In genomic region chr19:8617984-8618383, GRCh38 we compare ENCODE assay signal across 2 cellular contexts.
TF ChIP-seq lines count a peak whose summit lies in the region.

No MANE protein-coding gene starts in this region.

TF ChIP-seq in HepG2, 621 proteins besides CTCF, POLR2A, EP300 and RAD21:
- no peak for TF ChIP-seq ZNF546 (CRISPR knock-in tag; conservative IDR thresholded peaks at IDR 0.05)
- TF ChIP-seq TMF1 (CRISPR knock-in tag; IDR thresholded peaks at IDR 0.05; ENCODE audit: low read depth), result no peak
- 0 out of 2 replicates have a peak, but pooled peaks have one; percentile 25 for TF ChIP-seq ZMYM3 (CRISPR knock-in tag; IDR thresholded peaks at IDR 0.05)
- TF ChIP-seq ZNF496 (CRISPR knock-in tag; IDR thresholded peaks at IDR 0.05; ENCODE audit: insufficient replicate concordance), result no peak
- TF ChIP-seq PBX2 (CRISPR knock-in tag; IDR thresholded peaks at IDR 0.05), result no peak
- TF ChIP-seq ISX (CRISPR knock-in tag; conservative IDR thresholded peaks at IDR 0.05), result no peak
- TF ChIP-seq SMARCE1 (IDR thresholded peaks at IDR 0.05; ENCODE audit: borderline replicate concordance), result no peak
- peak; percentile 93 for TF ChIP-seq ZNF629 (CRISPR knock-in tag; conservative IDR thresholded peaks at IDR 0.05)
- no peak for TF ChIP-seq ZNF790 (CRISPR knock-in tag; IDR thresholded peaks at IDR 0.05; ENCODE audit: borderline replicate concordance)
- no peak for TF ChIP-seq HMGXB4 (CRISPR knock-in tag; IDR thresholded peaks at IDR 0.05; ENCODE audit: borderline replicate concordance in 1 of 2, low read depth in 1 of 2)

TF ChIP-seq in K562, 482 proteins besides CTCF, POLR2A, EP300 and RAD21:
- TF ChIP-seq KDM1A (IDR thresholded peaks at IDR 0.05) (peak; percentile 34 to 61; a peak in 1 of 4 replicates), ZNF583 (CRISPR knock-in tag; IDR thresholded peaks at IDR 0.05) (no peak), ADNP (tag; IDR thresholded peaks at IDR 0.05) (0 out of 2 replicates have a peak, but pooled peaks have one; percentile 26), BCOR (IDR thresholded peaks at IDR 0.05) (peak; percentile 84), WHSC1 (IDR thresholded peaks at IDR 0.05; ENCODE audit: low read length) (no peak), ZMIZ1 (IDR thresholded peaks at IDR 0.05; ENCODE audit: low read depth in 2 of 2, low read length in 2 of 2) (no peak), RBM25 (IDR thresholded peaks at IDR 0.05; ENCODE audit: low read depth, low read length, severe bottlenecking) (peak; percentile 84)
TF ChIP-seq in K562: peak in this region for 4.
